ENCODE assay signal across 9 cellular contexts in the genomic region with DNA sequence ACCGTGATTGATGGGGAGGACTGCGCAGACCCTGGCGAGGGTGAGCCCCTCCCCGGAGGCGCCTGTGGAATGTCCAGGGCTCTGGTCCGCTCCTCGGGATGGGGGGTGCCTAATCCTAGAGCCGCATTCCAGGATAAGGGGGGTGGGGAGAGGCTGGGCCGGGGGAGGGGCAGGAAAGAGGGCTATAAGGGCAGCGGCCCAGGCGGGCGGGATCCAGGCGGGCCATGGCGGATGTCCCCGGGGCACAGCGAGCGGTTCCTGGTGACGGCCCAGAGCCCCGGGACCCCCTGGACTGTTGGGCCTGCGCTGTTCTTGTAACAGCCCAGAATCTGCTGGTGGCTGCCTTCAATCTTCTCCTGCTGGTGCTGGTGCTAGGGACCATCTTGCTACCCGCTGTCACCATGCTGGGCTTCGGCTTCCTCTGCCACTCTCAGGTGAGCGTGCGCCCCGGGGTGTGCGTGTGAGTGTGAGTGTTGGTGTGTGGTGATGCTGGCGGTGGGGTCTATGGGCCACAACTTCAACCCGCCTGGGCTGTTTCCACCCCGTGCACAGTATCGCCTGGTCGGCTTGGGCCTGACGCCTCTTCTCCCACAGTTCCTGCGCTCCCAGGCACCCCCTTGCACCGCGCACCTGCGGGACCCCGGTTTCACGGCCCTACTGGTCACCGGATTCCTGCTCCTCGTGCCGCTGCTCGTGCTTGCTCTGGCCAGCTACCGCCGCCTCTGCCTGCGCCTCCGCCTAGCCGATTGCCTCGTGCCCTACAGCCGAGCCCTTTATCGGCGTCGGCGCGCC. TPM values are rescaled to one million over a fixed set of nuclear protein-coding genes. Genes with fewer than 3 reads are reported as not detected.
A peak's percentile ranks its signal among the peaks of the same experiment; 100 is the strongest.
DNase-seq lines count a peak whose midpoint lies in the region; TF ChIP-seq lines count a peak whose summit lies in the region.
"Had no signal": no experiment of that assay in that cellular context is flagged by ENCODE, and none has a peak within 500 bp of the region (broad histone marks: within the 10 kb centered on the region; RNA-seq: fewer than 3 reads in every experiment).

A gene with protein sequence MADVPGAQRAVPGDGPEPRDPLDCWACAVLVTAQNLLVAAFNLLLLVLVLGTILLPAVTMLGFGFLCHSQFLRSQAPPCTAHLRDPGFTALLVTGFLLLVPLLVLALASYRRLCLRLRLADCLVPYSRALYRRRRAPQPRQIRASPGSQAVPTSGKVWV (plus strand): TSS at position 216 of the 792 bp plus-strand sequence. CDS start 9 bp downstream, at position 225.

- no peaks in the 10 kb centered on the region for H4K20me1 ChIP-seq in SU-DHL-6 (ENCODE audit: low read depth, low read length)

- peak within 1 kb of the TSS; percentile 86 for H3K9ac ChIP-seq in SU-DHL-6 (ENCODE audit: low read length)

- no peak for TF ChIP-seq CTCF in SU-DHL-6 (IDR thresholded peaks at IDR 0.05; ENCODE audit: insufficient read depth, low read length, poor library complexity, severe bottlenecking)
- no peak for TF ChIP-seq CTCF in fibroblast of villous mesenchyme (IDR thresholded peaks at IDR 0.05; ENCODE audit: insufficient read depth, low read depth, low read length)
- TF ChIP-seq CTCF in osteocyte (IDR thresholded peaks at IDR 0.05), result no peak

- H2AFZ ChIP-seq in SU-DHL-6 (ENCODE audit: low read depth, low read length, severe bottlenecking), result no peak within 1 kb of the TSS

- no peaks in the 10 kb centered on the region for H3K9me3 ChIP-seq in SU-DHL-6 (ENCODE audit: insufficient read depth, low read length)

- H3K27ac Mint-ChIP-seq in osteocyte (ENCODE audit: unreplicated experiment), result peak within 1 kb of the TSS; percentile 10

- H3K9me2 ChIP-seq in SU-DHL-6 (replicated peaks; ENCODE audit: insufficient read depth, low read length), result no peaks in the 10 kb centered on the region

- no peaks in the 10 kb centered on the region for H3K9me3 Mint-ChIP-seq in osteocyte (ENCODE audit: unreplicated experiment)

- peaks cover 7% of the 10 kb centered on the region for H3F3A ChIP-seq in SU-DHL-6 (ENCODE audit: insufficient read depth)

- H3K4me3 ChIP-seq in SU-DHL-6 (ENCODE audit: insufficient read depth, low read length, poor library complexity, severe bottlenecking), result peak within 1 kb of the TSS; percentile 71
- peak within 1 kb of the TSS; percentile 82 for H3K4me3 ChIP-seq in fibroblast of villous mesenchyme (ENCODE audit: low read depth, low read length)

- H3K4me2 ChIP-seq in SU-DHL-6 (ENCODE audit: low read depth, low read length, poor library complexity, severe bottlenecking), result peak within 1 kb of the TSS; percentile 87

- no peak within 1 kb of the TSS; the same call in 1 of the 2 replicates for H3K27ac ChIP-seq in SU-DHL-6 (ENCODE audit: low read depth, low read length)

- H3K36me3 ChIP-seq in SU-DHL-6 (ENCODE audit: low read length), result no peaks in the 10 kb centered on the region

- DNase-seq in ELF-1 (ENCODE audit: low read depth, low spot score) (peak; percentile 94), fibroblast of villous mesenchyme (ENCODE audit: low read depth) (no peak), osteocyte (ENCODE audit: extremely low spot score, unreplicated experiment) (peak; percentile 75), NCI-H510A (lab: John Stamatoyannopoulos, UW) (no peak), amniotic stem cell (lab: John Stamatoyannopoulos, UW) (no peak), GM03348 (ENCODE audit: low spot score) (no peak), NCI-H1417 treated with DMSO at 0.1 percent for 48 hours (lab: John Stamatoyannopoulos, UW) (no peak)

- H3K79me2 ChIP-seq in SU-DHL-6 (ENCODE audit: insufficient read depth, low read length), result peaks cover 27% of the 10 kb centered on the region

- peaks cover 23% of the 10 kb centered on the region for H3K36me3 Mint-ChIP-seq in osteocyte (ENCODE audit: unreplicated experiment)

- no peaks in the 10 kb centered on the region for H3K27me3 ChIP-seq in SU-DHL-6 (ENCODE audit: low read length)

- H3K27me3 Mint-ChIP-seq in osteocyte (ENCODE audit: unreplicated experiment), result no peaks in the 10 kb centered on the region

- H3K4me1 Mint-ChIP-seq in osteocyte (ENCODE audit: unreplicated experiment), result peaks cover 8% of the 10 kb centered on the region

- H3K4me3 Mint-ChIP-seq in osteocyte (ENCODE audit: unreplicated experiment), result no peak within 1 kb of the TSS

RNA-seq across cellular contexts. Expression of the gene that starts here (rescaled TPM):
- total RNA-seq in fibroblast of villous mesenchyme, result 0.43 and 1.3 TPM in 2 replicates
- 3.4 TPM in 2 replicates for total RNA-seq in osteocyte
- total RNA-seq: bronchial epithelial cell had no signal

Comparison
In these comparisons a context has a peak if more than half of its experiments do, and no peak if none do; other contexts are left out.
1. DNase-seq: peak in ELF-1 (single experiment) and osteocyte (single experiment); none in fibroblast of villous mesenchyme (single experiment), NCI-H510A (single experiment), amniotic stem cell (single experiment), GM03348 (single experiment) and NCI-H1417 treated with DMSO at 0.1 percent for 48 hours (single experiment).